18 cellular contexts compared by ENCODE assay signal in genomic region chr19:18666304-18666703, GRCh38. TPM values are rescaled to one million over a fixed set of nuclear protein-coding genes. Genes with fewer than 3 reads are reported as not detected.
DNase-seq lines count a peak whose midpoint lies in the region; ATAC-seq and TF ChIP-seq lines count a peak whose summit lies in the region.
"Had no signal": no experiment of that assay in that cellular context is flagged by ENCODE, and none has a peak within 500 bp of the region (broad histone marks: within the 10 kb centered on the region; RNA-seq: fewer than 3 reads in every experiment).

No MANE protein-coding gene starts in this region.

- DNase-seq in right atrium auricular region (ENCODE audit: low spot score) (no peak), left ventricle myocardium superior (no peak), transverse colon (no peak), cerebellar cortex (ENCODE audit: low spot score) (no peak), activated gamma-delta T cell treated with Interleukin-2 at 50 U/mL for 16 hours (no peak), GM19238 (ENCODE audit: insufficient read length, low spot score) (no peak)
- DNase-seq: 8988T, IMR-90, MV-4-11, NCI-H1436, NCI-H2081 treated with DMSO at 0.1 percent for 48 hours, NCI-H526, PC-3 had no signal

- no peak for TF ChIP-seq POLR2A in transverse colon (IDR thresholded peaks at IDR 0.05)

- peak overlapping the region in 2 of 3 donors; percentile 7 to 50 for H3K9ac ChIP-seq in skeletal muscle tissue (ENCODE audit: low read depth in 1 of 3, low read length in 3 of 3)

- no peak overlapping the region for H3K4me3 ChIP-seq in right atrium auricular region
- peak overlapping the region in 1 of 3 donors; percentile 22 for H3K4me3 ChIP-seq in skeletal muscle tissue (ENCODE audit: low read length in 3 of 3)
- H3K4me3 ChIP-seq in transverse colon = no peak overlapping the region

- H3K27me3 ChIP-seq in right atrium auricular region (no peaks in the 10 kb centered on the region), skeletal muscle tissue (ENCODE audit: control insufficient read depth in 3 of 3, insufficient read depth in 3 of 3, low read length in 3 of 3) (no peaks in the 10 kb centered on the region), transverse colon (no peaks in the 10 kb centered on the region)

- WGBS in transverse colon (ENCODE audit: low coverage in 1 of 2), 2 donors = 75% methylated on average over 12 of the region's 12 CpGs; no CpG with 5 or more reads in 1 of the 2 donors

- no peak for ATAC-seq in left ventricle myocardium superior
- peak; percentile 6 for ATAC-seq in esophagus mucosa
- ATAC-seq: HCT116, PC-3 had no signal

- H3K9me3 ChIP-seq in right atrium auricular region (no peaks in the 10 kb centered on the region), skeletal muscle tissue (ENCODE audit: control insufficient read depth in 3 of 3, low read length in 3 of 3) (no peaks in the 10 kb centered on the region), transverse colon (no peaks in the 10 kb centered on the region)

- TF ChIP-seq CTCF in right atrium auricular region (IDR thresholded peaks at IDR 0.05) = no peak
- TF ChIP-seq CTCF in transverse colon (IDR thresholded peaks at IDR 0.05) = no peak

- H3K4me1 ChIP-seq in right atrium auricular region (peaks cover 0 to 32% of the 10 kb centered on the region in 2 donors), skeletal muscle tissue (ENCODE audit: control insufficient read depth in 3 of 3, insufficient read depth in 3 of 3, low read length in 3 of 3) (peaks cover 17 to 51% (median 31%) of the 10 kb centered on the region in 3 donors), transverse colon (peaks cover 0 to 4% (median 0%) of the 10 kb centered on the region in 4 donors)

- TF ChIP-seq EP300 in transverse colon (IDR thresholded peaks at IDR 0.05; ENCODE audit: low read depth) = no peak

- in situ Hi-C loops in transverse colon (cut with MboI; ENCODE audit: low pct_ligation_motif_present in 1 of 4, low pct_unique_long_range_greater_than_20kb in 1 of 4, low sequenced_read_pairs in 3 of 4) = no loop called here

- intact Hi-C loops in left ventricle myocardium superior (cut with micrococcal nuclease) (no loop called here), transverse colon (cut with DNase I; ENCODE audit: low total_unique reads) (no loop called here)

- H3K36me3 ChIP-seq in right atrium auricular region (peaks cover 27% of the 10 kb centered on the region), skeletal muscle tissue (ENCODE audit: control insufficient read depth in 3 of 3, insufficient read depth in 3 of 3, low read length in 3 of 3) (peaks cover 20 to 28% (median 21%) of the 10 kb centered on the region in 3 donors), transverse colon (peaks cover 0 to 24% (median 10%) of the 10 kb centered on the region in 4 donors)

- peak overlapping the region; percentile 79 to 85 for H3K27ac ChIP-seq in right atrium auricular region
- no peak overlapping the region for H3K27ac ChIP-seq in skeletal muscle tissue (ENCODE audit: low read depth, low read length)
- H3K27ac ChIP-seq in transverse colon = peak overlapping the region in 3 of 4 donors; percentile 45 to 60 (median 47)
- H3K27ac ChIP-seq: C4-2B had no signal

RNA-seq across cellular contexts. Expression of gene CRTC1, which starts 17.2 kb away (rescaled TPM):
- 1 to 10 TPM; 4.0 to 5.8 TPM for total RNA-seq in right atrium auricular region
- total RNA-seq in left ventricle myocardium superior = 10.3 TPM
- total RNA-seq in esophagus mucosa = 4.0 TPM
- total RNA-seq in skeletal muscle tissue = 3.1 TPM
- total RNA-seq in transverse colon = 10 to 100 TPM in 1 of 4 donors, 1 to 10 TPM in 3; 6.2 to 17.6 (median 7.7) TPM

RNA-seq across cellular contexts. Expression of gene KLHL26, which starts 29.5 kb away (rescaled TPM):
- 10 to 100 TPM in 1 of 2 donors, 1 to 10 TPM in 1; 5.7 to 11.3 TPM for total RNA-seq in right atrium auricular region
- total RNA-seq in left ventricle myocardium superior = 5.8 TPM
- 5.6 TPM for total RNA-seq in esophagus mucosa
- total RNA-seq in skeletal muscle tissue = 2.1 TPM
- total RNA-seq in transverse colon = 10 to 100 TPM in 1 of 4 donors, 1 to 10 TPM in 3; 7.0 to 15.7 (median 7.6) TPM

RNA-seq across cellular contexts. Expression of gene TMEM59L, which starts 53.6 kb away (rescaled TPM):
- 1 to 10 TPM; 2.2 to 3.0 TPM for total RNA-seq in right atrium auricular region
- 1.5 TPM for total RNA-seq in left ventricle myocardium superior
- 0.28 TPM for total RNA-seq in esophagus mucosa
- total RNA-seq in skeletal muscle tissue = 2.1 TPM
- total RNA-seq in transverse colon = 10 to 100 TPM in 2 of 4 donors, under 1 TPM in 2; 0.48 to 21.7 (median 8.6) TPM
- total RNA-seq: HT-29 had no signal

RNA-seq across cellular contexts. Expression of gene CRLF1, which starts 59.7 kb away (rescaled TPM):
- total RNA-seq in right atrium auricular region (10 to 100 TPM; 71.8 to 73.9 TPM), left ventricle myocardium superior (21.4 TPM), esophagus mucosa (7.9 TPM), skeletal muscle tissue (2.6 TPM), transverse colon (10 to 100 TPM in 1 of 4 donors, 1 to 10 TPM in 3; 1.1 to 21.0 (median 6.1) TPM)
- total RNA-seq: HT-29 had no signal
